In the genomic region with DNA sequence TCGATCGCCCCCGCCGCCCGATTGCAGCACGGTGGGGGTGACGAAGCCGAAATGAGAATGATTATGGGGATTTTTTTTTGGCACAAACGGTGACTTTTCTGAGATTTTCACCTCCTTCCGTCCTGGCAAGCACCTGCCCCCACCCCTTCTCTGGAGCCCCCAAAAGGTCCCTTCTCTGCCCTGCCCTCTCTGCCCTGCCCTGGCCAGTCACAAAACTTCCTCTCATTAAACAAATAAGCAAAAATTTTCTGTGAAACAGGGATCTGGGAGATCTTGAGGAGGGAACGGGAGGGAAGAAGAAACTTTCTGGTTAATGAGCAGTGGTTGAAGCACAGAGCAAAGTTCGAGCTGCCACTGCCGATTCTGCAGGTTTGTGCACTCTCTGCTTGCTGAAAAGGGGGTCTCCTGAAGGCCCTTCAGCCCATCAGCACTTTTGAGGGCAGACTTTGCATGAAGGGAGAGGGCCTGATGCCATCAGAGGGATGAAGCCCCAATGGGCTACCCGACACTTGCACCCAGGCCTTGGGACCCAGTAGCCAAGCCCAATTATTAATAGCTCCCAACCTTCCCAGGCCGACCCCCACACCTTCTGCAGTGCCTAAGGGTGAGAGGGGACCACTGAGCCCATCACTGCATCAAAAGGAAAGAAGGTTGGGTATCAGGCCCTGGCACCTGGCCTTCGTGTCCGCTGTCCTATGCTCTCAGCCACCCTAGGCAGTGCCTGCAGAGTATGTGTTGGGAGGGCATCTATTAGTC, we compare ENCODE assay signal across 24 cellular contexts. TPM values are rescaled to one million over a fixed set of nuclear protein-coding genes. Genes with fewer than 3 reads are reported as not detected.
A peak's percentile ranks its signal among the peaks of the same experiment; 100 is the strongest.
DNase-seq lines count a peak whose midpoint lies in the region; ATAC-seq and TF ChIP-seq lines count a peak whose summit lies in the region.
"Had no signal": no experiment of that assay in that cellular context is flagged by ENCODE, and none has a peak within 500 bp of the region (broad histone marks: within the 10 kb centered on the region; RNA-seq: fewer than 3 reads in every experiment).

No MANE protein-coding gene starts in this region.

- H3K4me1 Mint-ChIP-seq in GM23338 = peaks cover 33% of the 10 kb centered on the region
- H3K4me1 Mint-ChIP-seq in activated T-helper 1 cell treated with anti-CD3 and anti-CD28 coated beads, Interleukin-12 subunit alpha, Interleukin-12 subunit beta, Interleukin-2, Interleukin-4 antibody, amounts not matched to agents 30 ng/mL and 10 ng/mL and 1 ng/mL, durations not matched to agents 14 hours and 24 hours and 36 hours (ENCODE audit: low read depth) = peaks cover 48% of the 10 kb centered on the region
- peaks cover 25% of the 10 kb centered on the region for H3K4me1 Mint-ChIP-seq in memory B cell

- no peak overlapping the region for H3K4me3 ChIP-seq in GM23338
- H3K4me3 ChIP-seq: esophagus muscularis mucosa, gastroesophageal sphincter, tibial nerve had no signal

- ATAC-seq in GM23338 (no peak), memory B cell (ENCODE audit: low read depth) (no peak), HG03280 (IDR thresholded peaks at IDR 0.05; ENCODE audit: unreplicated experiment) (no peak)
- ATAC-seq: gastroesophageal sphincter; stimulated activated naive CD8-positive, alpha-beta T cell treated with anti-CD3 and anti-CD28 coated beads, Interleukin-15, Interleukin-2, amounts not matched to agents 100 U/mL and 50 U/mL, for 24 hours had no signal

- peaks cover 7% of the 10 kb centered on the region; the same call in 2 of the 3 replicates for H3K9me3 Mint-ChIP-seq in GM23338
- no peaks in the 10 kb centered on the region for H3K9me3 Mint-ChIP-seq in activated T-helper 1 cell treated with anti-CD3 and anti-CD28 coated beads, Interleukin-12 subunit alpha, Interleukin-12 subunit beta, Interleukin-2, Interleukin-4 antibody, amounts not matched to agents 30 ng/mL and 10 ng/mL and 1 ng/mL, durations not matched to agents 14 hours and 24 hours and 36 hours
- peaks cover 2% of the 10 kb centered on the region for H3K9me3 Mint-ChIP-seq in memory B cell

- no peaks in the 10 kb centered on the region; the same call in 2 of the 3 replicates for H3K36me3 Mint-ChIP-seq in GM23338 (ENCODE audit: low read depth)
- H3K36me3 Mint-ChIP-seq in activated T-helper 1 cell treated with anti-CD3 and anti-CD28 coated beads, Interleukin-12 subunit alpha, Interleukin-12 subunit beta, Interleukin-2, Interleukin-4 antibody, amounts not matched to agents 30 ng/mL and 10 ng/mL and 1 ng/mL, durations not matched to agents 14 hours and 24 hours and 36 hours (ENCODE audit: low read depth) = no peaks in the 10 kb centered on the region
- H3K36me3 Mint-ChIP-seq in memory B cell = peaks cover 2% of the 10 kb centered on the region

- peaks cover 99% of the 10 kb centered on the region for H3K27me3 Mint-ChIP-seq in GM23338 (ENCODE audit: insufficient read depth, low read depth, poor library complexity)
- H3K27me3 Mint-ChIP-seq in activated T-helper 1 cell treated with anti-CD3 and anti-CD28 coated beads, Interleukin-12 subunit alpha, Interleukin-12 subunit beta, Interleukin-2, Interleukin-4 antibody, amounts not matched to agents 30 ng/mL and 10 ng/mL and 1 ng/mL, durations not matched to agents 14 hours and 24 hours and 36 hours (ENCODE audit: insufficient read depth) = peaks cover 91% of the 10 kb centered on the region
- peaks cover 40% of the 10 kb centered on the region for H3K27me3 Mint-ChIP-seq in memory B cell

- TF ChIP-seq CTCF in GM23338 (conservative IDR thresholded peaks at IDR 0.05; ENCODE audit: low read depth in 2 of 2) = no peak

- intact Hi-C loops in activated T-helper 1 cell treated with anti-CD3 and anti-CD28 coated beads, Interleukin-12 subunit alpha, Interleukin-12 subunit beta, Interleukin-2, Interleukin-4 antibody, amounts not matched to agents 30 ng/mL and 10 ng/mL and 1 ng/mL, durations not matched to agents 14 hours and 24 hours and 36 hours (cut with micrococcal nuclease) = loop anchor here (2.0 to 10.0 kb wide), 3 partner anchors 131 to 771 kb away; partner anchors contain the start of gene SCRN2

- peak; percentile 52 for DNase-seq in A172 (ENCODE audit: low spot score)
- DNase-seq in GM23338 (ENCODE audit: low spot score) = no peak
- no peak for DNase-seq in activated T-helper 1 cell treated with anti-CD3 and anti-CD28 coated beads, Interleukin-12 subunit alpha, Interleukin-12 subunit beta, Interleukin-2, Interleukin-4 antibody, amounts not matched to agents 30 ng/mL and 10 ng/mL and 1 ng/mL, durations not matched to agents 14 hours and 24 hours and 36 hours (ENCODE audit: low spot score)
- DNase-seq in memory B cell (ENCODE audit: low spot score in 2 of 2) = no peak
- DNase-seq in MV-4-11 (lab: John Stamatoyannopoulos, UW) = no peak
- no peak for DNase-seq in stimulated activated CD4-positive, alpha-beta T cell treated with anti-CD3 and anti-CD28 coated beads, Interleukin-4, amount 100 ng/mL, for 4 hours
- no peak for DNase-seq in activated naive CD4-positive, alpha-beta T cell (lab: John Stamatoyannopoulos, UW)
- DNase-seq: activated CD4-positive, alpha-beta T cell treated with anti-CD3 and anti-CD28 coated beads for 48 hours; activated gamma-delta T cell treated with Interleukin-2 at 50 U/mL for 16 hours; CD8-positive, alpha-beta memory T cell; cerebellar nuclear complex; DMS79; effector memory CD4-positive, alpha-beta T cell; NCI-H2107; NCI-H510A treated with DMSO at 0.1 percent for 48 hours; stimulated activated CD4-positive, alpha-beta T cell treated with anti-CD3 and anti-CD28 coated beads, Interleukin-2, amount 100 ng/mL, for 24 hours; stimulated activated naive CD8-positive, alpha-beta T cell treated with anti-CD3 and anti-CD28 coated beads, Interleukin-15, Interleukin-2, amounts not matched to agents 100 U/mL and 50 U/mL, for 24 hours had no signal

- no peak overlapping the region for H3K4me2 ChIP-seq in GM23338

- H3K4me3 Mint-ChIP-seq in GM23338 (no peak overlapping the region; the same call in 2 of the 3 replicates), memory B cell (no peak overlapping the region)
- no peak overlapping the region for H3K4me3 Mint-ChIP-seq in activated T-helper 1 cell treated with anti-CD3 and anti-CD28 coated beads, Interleukin-12 subunit alpha, Interleukin-12 subunit beta, Interleukin-2, Interleukin-4 antibody, amounts not matched to agents 30 ng/mL and 10 ng/mL and 1 ng/mL, durations not matched to agents 14 hours and 24 hours and 36 hours

- H3K27ac ChIP-seq in GM23338 (ENCODE audit: low read depth) = no peak overlapping the region
- H3K27ac ChIP-seq: esophagus muscularis mucosa, gastroesophageal sphincter, RWPE1, tibial nerve had no signal

- no peaks in the 10 kb centered on the region for H3K9me2 ChIP-seq in GM23338 (ENCODE audit: insufficient read depth)

- H4K20me1 ChIP-seq in GM23338 (replicated peaks; ENCODE audit: insufficient read depth) = peaks cover 50% of the 10 kb centered on the region

- no peak overlapping the region for H3K27ac Mint-ChIP-seq in GM23338
- H3K27ac Mint-ChIP-seq in activated T-helper 1 cell treated with anti-CD3 and anti-CD28 coated beads, Interleukin-12 subunit alpha, Interleukin-12 subunit beta, Interleukin-2, Interleukin-4 antibody, amounts not matched to agents 30 ng/mL and 10 ng/mL and 1 ng/mL, durations not matched to agents 14 hours and 24 hours and 36 hours = peak overlapping the region; percentile 66
- H3K27ac Mint-ChIP-seq in memory B cell = peak overlapping the region; percentile 92
- H3K27ac Mint-ChIP-seq: progenitor cell of endocrine pancreas had no signal

- H3K36me3 ChIP-seq in GM23338 (ENCODE audit: insufficient read depth) = no peaks in the 10 kb centered on the region
- H3K36me3 ChIP-seq: esophagus muscularis mucosa, gastroesophageal sphincter, tibial nerve had no signal

- H2AFZ ChIP-seq in GM23338 = no peak overlapping the region

- peaks cover 42% of the 10 kb centered on the region for H3K4me1 ChIP-seq in GM23338 (ENCODE audit: insufficient read depth)

- no peaks in the 10 kb centered on the region for H3K79me2 ChIP-seq in GM23338 (replicated peaks; ENCODE audit: insufficient read depth)

- H3F3A ChIP-seq in GM23338 (replicated peaks; ENCODE audit: low read depth) = peaks cover 38% of the 10 kb centered on the region

- peaks cover 100% of the 10 kb centered on the region for H3K27me3 ChIP-seq in GM23338 (ENCODE audit: insufficient read depth)

RNA-seq across cellular contexts. Expression of gene HOXB8, which starts 1.0 kb away (rescaled TPM):
- 34.8 and 56.0 TPM in 2 replicates for total RNA-seq in A172 (2014; rRNA removed; shearing (Covaris generic))
- total RNA-seq in GM23338 (2014; rRNA removed; shearing (Covaris generic)) = not detected in 2 replicates
- not detected in 2 replicates for polyA plus RNA-seq in GM23338 (2016; fragmentation: Nextera tagmentation; extraction: Ambion mirVana)
- not detected in 2 replicates for total RNA-seq in activated T-helper 1 cell treated with anti-CD3 and anti-CD28 coated beads, Interleukin-12 subunit alpha, Interleukin-12 subunit beta, Interleukin-2, Interleukin-4 antibody, amounts not matched to agents 30 ng/mL and 10 ng/mL and 1 ng/mL, durations not matched to agents 14 hours and 24 hours and 36 hours
- total RNA-seq: CD8-positive, alpha-beta memory T cell; esophagus muscularis mucosa; skeletal muscle tissue had no signal
- polyA plus RNA-seq: CD8-positive, alpha-beta memory T cell had no signal

RNA-seq across cellular contexts. Expression of gene HOXB7, which starts 5.3 kb away (rescaled TPM):
- total RNA-seq in A172 (2014; rRNA removed; shearing (Covaris generic)) = 22.4 and 24.7 TPM in 2 replicates
- total RNA-seq in GM23338 (2014; rRNA removed; shearing (Covaris generic)) = not detected in 2 replicates
- not detected in 2 replicates for polyA plus RNA-seq in GM23338 (2016; fragmentation: Nextera tagmentation; extraction: Ambion mirVana)
- total RNA-seq in activated T-helper 1 cell treated with anti-CD3 and anti-CD28 coated beads, Interleukin-12 subunit alpha, Interleukin-12 subunit beta, Interleukin-2, Interleukin-4 antibody, amounts not matched to agents 30 ng/mL and 10 ng/mL and 1 ng/mL, durations not matched to agents 14 hours and 24 hours and 36 hours = 0.49 and 0.51 TPM in 2 replicates

RNA-seq across cellular contexts. Expression of gene HOXB9, which starts 10.0 kb away (rescaled TPM):
- total RNA-seq in A172 (2014; rRNA removed; shearing (Covaris generic)) = 6.2 and 8.3 TPM in 2 replicates
- not detected in 2 replicates for total RNA-seq in GM23338 (2014; rRNA removed; shearing (Covaris generic))
- polyA plus RNA-seq in GM23338 (2016; fragmentation: Nextera tagmentation; extraction: Ambion mirVana) = not detected in 2 replicates
- 0.27 and 0.39 TPM in 2 replicates for total RNA-seq in activated T-helper 1 cell treated with anti-CD3 and anti-CD28 coated beads, Interleukin-12 subunit alpha, Interleukin-12 subunit beta, Interleukin-2, Interleukin-4 antibody, amounts not matched to agents 30 ng/mL and 10 ng/mL and 1 ng/mL, durations not matched to agents 14 hours and 24 hours and 36 hours
- total RNA-seq: esophagus muscularis mucosa, gastroesophageal sphincter, progenitor cell of endocrine pancreas, skeletal muscle tissue had no signal
- polyA plus RNA-seq: CD8-positive, alpha-beta memory T cell had no signal

RNA-seq across cellular contexts. Expression of gene HOXB6, which starts 11.4 kb away (rescaled TPM):
- 40.2 and 58.7 TPM in 2 replicates for total RNA-seq in A172 (2014; rRNA removed; shearing (Covaris generic))
- not detected in 2 replicates for total RNA-seq in GM23338 (2014; rRNA removed; shearing (Covaris generic))
- not detected in 2 replicates for polyA plus RNA-seq in GM23338 (2016; fragmentation: Nextera tagmentation; extraction: Ambion mirVana)
- 0.71 and 0.99 TPM in 2 replicates for total RNA-seq in activated T-helper 1 cell treated with anti-CD3 and anti-CD28 coated beads, Interleukin-12 subunit alpha, Interleukin-12 subunit beta, Interleukin-2, Interleukin-4 antibody, amounts not matched to agents 30 ng/mL and 10 ng/mL and 1 ng/mL, durations not matched to agents 14 hours and 24 hours and 36 hours
- total RNA-seq: skeletal muscle tissue had no signal
- polyA plus RNA-seq: CD8-positive, alpha-beta memory T cell had no signal

RNA-seq across cellular contexts. Expression of gene HOXB5, which starts 22.6 kb away (rescaled TPM):
- total RNA-seq in A172 (2014; rRNA removed; shearing (Covaris generic)) = 2.0 and 2.4 TPM in 2 replicates
- not detected in 2 replicates for total RNA-seq in GM23338 (2014; rRNA removed; shearing (Covaris generic))
- polyA plus RNA-seq in GM23338 (2016; fragmentation: Nextera tagmentation; extraction: Ambion mirVana) = not detected in 2 replicates
- 0.10 TPM in 1 of 2 replicates, not detected in the other for total RNA-seq in activated T-helper 1 cell treated with anti-CD3 and anti-CD28 coated beads, Interleukin-12 subunit alpha, Interleukin-12 subunit beta, Interleukin-2, Interleukin-4 antibody, amounts not matched to agents 30 ng/mL and 10 ng/mL and 1 ng/mL, durations not matched to agents 14 hours and 24 hours and 36 hours
- total RNA-seq: CD8-positive, alpha-beta memory T cell; skeletal muscle tissue had no signal
- polyA plus RNA-seq: CD8-positive, alpha-beta memory T cell had no signal

Comparison
In these comparisons a context has a peak if more than half of its experiments do, and no peak if none do; other contexts are left out.
1. RNA of gene HOXB8, which starts 1.0 kb away (total RNA-seq): 34.8 to 56.0 TPM in A172; not detected in GM23338 and not detected in activated T-helper 1 cell treated with anti-CD3 and anti-CD28 coated beads, Interleukin-12 subunit alpha, Interleukin-12 subunit beta, Interleukin-2, Interleukin-4 antibody, amounts not matched to agents 30 ng/mL and 10 ng/mL and 1 ng/mL, durations not matched to agents 14 hours and 24 hours and 36 hours; every median in the first group is over 10 times any median in the second.
2. RNA of gene HOXB7, which starts 5.3 kb away (total RNA-seq): 22.4 to 24.7 TPM in A172; 0.49 to 0.51 TPM in activated T-helper 1 cell treated with anti-CD3 and anti-CD28 coated beads, Interleukin-12 subunit alpha, Interleukin-12 subunit beta, Interleukin-2, Interleukin-4 antibody, amounts not matched to agents 30 ng/mL and 10 ng/mL and 1 ng/mL, durations not matched to agents 14 hours and 24 hours and 36 hours and not detected in GM23338; every median in the first group is over 10 times any median in the second.